Comparison of ENCODE assay signal across 1 cellular context in genomic region chr11:2189938-2190669, GRCh38.
TF ChIP-seq lines count a peak whose summit lies in the region.

No MANE protein-coding gene starts in this region.

TF ChIP-seq in K562, 482 proteins besides CTCF, POLR2A, EP300 and RAD21:
- TF ChIP-seq TCF7L2 (IDR thresholded peaks at IDR 0.05; ENCODE audit: low read depth, low read length) (no peak), HNRNPL (IDR thresholded peaks at IDR 0.05; ENCODE audit: low read depth, low read length) (peak; percentile 37; the same call in 1 of the 2 replicates), HMGN3 (IDR thresholded peaks at IDR 0.05; ENCODE audit: borderline replicate concordance, extremely low read depth, insufficient read length, low read depth, low read length) (no peak), PYGO2 (tag; IDR thresholded peaks at IDR 0.05) (no peak), ELF2 (CRISPR knock-in tag; IDR thresholded peaks at IDR 0.05) (no peak)
